In the genomic region with DNA sequence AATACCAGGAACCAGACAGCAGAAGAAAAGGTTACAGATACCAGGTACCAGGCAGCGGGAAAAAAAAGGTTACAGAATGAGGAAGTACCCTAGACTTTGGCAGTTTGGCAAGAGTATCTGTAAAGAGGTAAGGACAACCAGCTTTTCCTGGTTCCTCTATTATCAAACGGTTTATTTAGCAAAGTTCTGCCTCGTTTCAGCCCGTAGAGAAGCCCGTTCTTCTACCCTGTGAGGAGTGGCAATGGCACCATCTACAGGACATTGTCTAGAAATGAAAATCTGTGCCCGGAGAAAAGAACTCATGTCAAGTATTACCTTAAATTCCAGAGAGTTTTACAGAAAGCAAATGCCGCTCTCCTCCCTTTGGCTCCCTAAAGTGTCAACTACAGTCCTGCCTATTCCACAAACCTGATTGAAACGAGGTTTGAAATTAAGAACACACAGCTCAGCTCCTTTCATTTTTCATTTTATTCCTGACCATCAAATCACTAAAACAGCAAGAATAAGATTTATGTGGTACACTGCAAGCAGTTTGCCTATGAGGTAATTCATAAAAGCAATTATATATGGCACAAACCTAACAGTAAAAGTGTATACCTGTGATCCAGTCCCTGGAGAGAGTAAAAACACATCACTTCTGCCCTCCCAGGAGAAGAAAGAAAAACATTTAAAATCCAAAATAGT, we compare ENCODE assay signal across 8 cellular contexts.
DNase-seq lines count a peak whose midpoint lies in the region; ATAC-seq and TF ChIP-seq lines count a peak whose summit lies in the region.

No MANE protein-coding gene starts in this region.

- no peak overlapping the region for H3K4me2 ChIP-seq in OCI-LY1 (ENCODE audit: low read length)

- ATAC-seq in mucosa of descending colon (peak; percentile 34), GM19397 (IDR thresholded peaks at IDR 0.05; ENCODE audit: unreplicated experiment) (no peak)

- no peaks in the 10 kb centered on the region for H3K9me2 ChIP-seq in OCI-LY1 (ENCODE audit: low read depth, low read length)

- no peaks in the 10 kb centered on the region for H3K36me3 ChIP-seq in BE2C
- H3K36me3 ChIP-seq in HEK293 (ENCODE audit: control insufficient read depth in 2 of 2, insufficient read depth in 1 of 2, low read length in 2 of 2) = no peaks in the 10 kb centered on the region
- no peaks in the 10 kb centered on the region for H3K36me3 ChIP-seq in OCI-LY1 (ENCODE audit: insufficient read depth, low read length)
- H3K36me3 ChIP-seq in mucosa of descending colon (ENCODE audit: low read depth) = no peaks in the 10 kb centered on the region

- no peak overlapping the region for H3K27ac ChIP-seq in HEK293 (ENCODE audit: extremely low read depth, low read depth, low read length)
- no peak overlapping the region for H3K27ac ChIP-seq in OCI-LY1 (ENCODE audit: low read depth, low read length, poor library complexity, severe bottlenecking)
- H3K27ac ChIP-seq in dorsolateral prefrontal cortex = no peak overlapping the region

- H3K4me1 ChIP-seq in BE2C = peaks cover 2% of the 10 kb centered on the region; the same call in 1 of the 2 replicates
- H3K4me1 ChIP-seq in HEK293 (ENCODE audit: control insufficient read depth, insufficient read depth, low read length) = no peaks in the 10 kb centered on the region
- H3K4me1 ChIP-seq in OCI-LY1 (ENCODE audit: insufficient read depth, low read length, severe bottlenecking) = no peaks in the 10 kb centered on the region
- H3K4me1 ChIP-seq in mucosa of descending colon (ENCODE audit: low read depth) = no peaks in the 10 kb centered on the region

- H4K20me1 ChIP-seq in OCI-LY1 (ENCODE audit: insufficient read depth, low read length) = no peaks in the 10 kb centered on the region

- DNase-seq in BE2C = peak; percentile 25
- DNase-seq in dorsolateral prefrontal cortex = peak in 3 of 10 donors; percentile 11 to 25 (median 15)
- DNase-seq in mucosa of descending colon = no peak
- DNase-seq in COLO829 (ENCODE audit: low spot score) = no peak
- DNase-seq in NCI-H146 treated with DMSO at 0.1 percent for 48 hours (lab: John Stamatoyannopoulos, UW; ENCODE audit: unreplicated experiment) = no peak

- H3F3A ChIP-seq in OCI-LY1 (ENCODE audit: insufficient read depth, low read length) = no peaks in the 10 kb centered on the region

- peak; percentile 81 for TF ChIP-seq CTCF in BE2C (IDR thresholded peaks at IDR 0.05; ENCODE audit: low read depth, low read length)
- no peak for TF ChIP-seq CTCF in HEK293 (tag by site-specific recombination; IDR thresholded peaks at IDR 0.05)
- TF ChIP-seq CTCF in OCI-LY1 (IDR thresholded peaks at IDR 0.05; ENCODE audit: low read length) = peak; percentile 64
- TF ChIP-seq CTCF in dorsolateral prefrontal cortex (IDR thresholded peaks at IDR 0.05 in 54 of 56, conservative IDR thresholded peaks at IDR 0.05 in 2 of 56; ENCODE audit: low read depth in 1 of 56, partially characterized antibody in 56 of 56) = peak; percentile 35 to 79 (median 65)
- no peak for TF ChIP-seq CTCF in mucosa of descending colon (IDR thresholded peaks at IDR 0.05)

- CTCF ChIA-PET in HEK293 (lab: Yijun Ruan, JAX) = interaction anchor here (0.5 to 1.6 kb wide), 15 partner anchors 9 to 1445 kb away, joined by 3 to 11 read pairs (median 3); no protein-coding TSS in a partner anchor

- H3K4me3 ChIP-seq in BE2C (ENCODE audit: low read depth, low read length) (no peak overlapping the region), HEK293 (ENCODE audit: low read depth, low read length) (no peak overlapping the region), OCI-LY1 (ENCODE audit: low read depth, low read length, poor library complexity, severe bottlenecking) (no peak overlapping the region), dorsolateral prefrontal cortex (no peak overlapping the region), mucosa of descending colon (no peak overlapping the region)

- H3K27me3 ChIP-seq in BE2C (peaks cover 3% of the 10 kb centered on the region; the same call in 1 of the 2 replicates), OCI-LY1 (ENCODE audit: insufficient read depth, low read length) (no peaks in the 10 kb centered on the region), dorsolateral prefrontal cortex (peaks cover 0 to 3% (median 0%) of the 10 kb centered on the region in 45 donors)

- H3K79me2 ChIP-seq in OCI-LY1 (ENCODE audit: insufficient read depth, low read length) = no peaks in the 10 kb centered on the region

- POLR2A ChIA-PET in HEK293 (lab: Yijun Ruan, JAX) = no interaction called here

- no peak overlapping the region for H3K9ac ChIP-seq in OCI-LY1 (ENCODE audit: low read length)

- intact Hi-C loops in dorsolateral prefrontal cortex (cut with DNase I) = loop anchor here (2.0 to 5.0 kb wide), 2 partner anchors 548 to 552 kb away; a partner anchor contains a TSS
- intact Hi-C loops in mucosa of descending colon (cut with DNase I, micrococcal nuclease) = no loop called here

- H3K9me3 ChIP-seq in BE2C = no peaks in the 10 kb centered on the region
- no peaks in the 10 kb centered on the region for H3K9me3 ChIP-seq in HEK293 (ENCODE audit: control insufficient read depth, insufficient read depth, low read depth, low read length)
- H3K9me3 ChIP-seq in OCI-LY1 (ENCODE audit: low read length) = no peaks in the 10 kb centered on the region
- no peaks in the 10 kb centered on the region for H3K9me3 ChIP-seq in mucosa of descending colon

- no peak overlapping the region for H2AFZ ChIP-seq in OCI-LY1 (ENCODE audit: low read length)

TF ChIP-seq in HEK293, 187 proteins besides CTCF, POLR2A, EP300 and RAD21:
- TF ChIP-seq ZNF223 (tag by site-specific recombination; IDR thresholded peaks at IDR 0.05) (no peak), ZNF560 (tag by site-specific recombination; IDR thresholded peaks at IDR 0.05; ENCODE audit: borderline replicate concordance) (no peak), ZNF654 (tag by site-specific recombination; IDR thresholded peaks at IDR 0.05; ENCODE audit: low read depth) (peak; percentile 68)
- TF ChIP-seq, protein P1, sequence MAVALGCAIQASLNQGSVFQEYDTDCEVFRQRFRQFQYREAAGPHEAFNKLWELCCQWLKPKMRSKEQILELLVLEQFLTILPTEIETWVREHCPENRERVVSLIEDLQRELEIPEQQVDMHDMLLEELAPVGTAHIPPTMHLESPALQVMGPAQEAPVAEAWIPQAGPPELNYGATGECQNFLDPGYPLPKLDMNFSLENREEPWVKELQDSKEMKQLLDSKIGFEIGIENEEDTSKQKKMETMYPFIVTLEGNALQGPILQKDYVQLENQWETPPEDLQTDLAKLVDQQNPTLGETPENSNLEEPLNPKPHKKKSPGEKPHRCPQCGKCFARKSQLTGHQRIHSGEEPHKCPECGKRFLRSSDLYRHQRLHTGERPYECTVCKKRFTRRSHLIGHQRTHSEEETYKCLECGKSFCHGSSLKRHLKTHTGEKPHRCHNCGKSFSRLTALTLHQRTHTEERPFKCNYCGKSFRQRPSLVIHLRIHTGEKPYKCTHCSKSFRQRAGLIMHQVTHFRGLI (tag by site-specific recombination; IDR thresholded peaks at IDR 0.05) = no peak

Comparison
In these comparisons a context has a peak if more than half of its experiments do, and no peak if none do; other contexts are left out.
1. CTCF ChIP-seq: peak in BE2C (single experiment), OCI-LY1 (single experiment) and dorsolateral prefrontal cortex (56 of 56); none in HEK293 (single experiment) and mucosa of descending colon (single experiment).
2. intact Hi-C loops: an anchor here in dorsolateral prefrontal cortex (2.0 to 5.0 kb wide); none called in mucosa of descending colon.